In genomic region chr15:80099246-80099645, GRCh38 we compare ENCODE assay signal across 10 cellular contexts. TPM values are rescaled to one million over a fixed set of nuclear protein-coding genes. Genes with fewer than 3 reads are reported as not detected.
DNase-seq lines count a peak whose midpoint lies in the region; ATAC-seq and TF ChIP-seq lines count a peak whose summit lies in the region.
"Had no signal": no experiment of that assay in that cellular context is flagged by ENCODE, and none has a peak within 500 bp of the region (broad histone marks: within the 10 kb centered on the region; RNA-seq: fewer than 3 reads in every experiment).

No MANE protein-coding gene starts in this region.

- peaks cover 75% of the 10 kb centered on the region for H3K79me2 ChIP-seq in OCI-LY1 (ENCODE audit: insufficient read depth, low read length)

- intact Hi-C loops in thyroid gland (cut with DNase I) = no loop called here

- TF ChIP-seq POLR2A in thyroid gland (IDR thresholded peaks at IDR 0.05) = no peak

- no peaks in the 10 kb centered on the region for H4K20me1 ChIP-seq in OCI-LY1 (ENCODE audit: insufficient read depth, low read length)

- ATAC-seq in GM19351 (IDR thresholded peaks at IDR 0.05; ENCODE audit: unreplicated experiment) (peak; percentile 48), HG02852 (IDR thresholded peaks at IDR 0.05; ENCODE audit: unreplicated experiment) (peak; percentile 46)
- ATAC-seq: activated CD8-positive, alpha-beta memory T cell treated with anti-CD3 and anti-CD28 coated beads, Interleukin-2, amount 10 ng/mL, durations not matched to agents 7 days and 5 days; naive thymus-derived CD8-positive, alpha-beta T cell had no signal

- peak overlapping the region; percentile 49 for H3K4me2 ChIP-seq in OCI-LY1 (ENCODE audit: low read length)

- no peak overlapping the region; the same call in 1 of the 2 replicates for H3K9ac ChIP-seq in OCI-LY1 (ENCODE audit: low read length)

- H3K4me3 ChIP-seq in OCI-LY1 (ENCODE audit: low read depth, low read length, poor library complexity, severe bottlenecking) (peak overlapping the region; percentile 27), thyroid gland (replicated peaks in 1 of 3) (no peak overlapping the region)

- H3K9me3 ChIP-seq in OCI-LY1 (ENCODE audit: low read length) (no peaks in the 10 kb centered on the region), thyroid gland (no peaks in the 10 kb centered on the region)

- H3K36me3 ChIP-seq in OCI-LY1 (ENCODE audit: insufficient read depth, low read length) = peaks cover 13% of the 10 kb centered on the region; the same call in 1 of the 2 replicates
- H3K36me3 ChIP-seq in thyroid gland = no peaks in the 10 kb centered on the region

- H3K27me3 ChIP-seq in OCI-LY1 (ENCODE audit: insufficient read depth, low read length) (no peaks in the 10 kb centered on the region), thyroid gland (no peaks in the 10 kb centered on the region)

- no peak for TF ChIP-seq CTCF in OCI-LY1 (IDR thresholded peaks at IDR 0.05; ENCODE audit: low read length)
- no peak for TF ChIP-seq CTCF in thyroid gland (IDR thresholded peaks at IDR 0.05)

- no peak overlapping the region for H2AFZ ChIP-seq in OCI-LY1 (ENCODE audit: low read length)

- no peaks in the 10 kb centered on the region for H3K9me2 ChIP-seq in OCI-LY1 (ENCODE audit: low read depth, low read length)

- no peaks in the 10 kb centered on the region; the same call in 1 of the 2 replicates for H3F3A ChIP-seq in OCI-LY1 (ENCODE audit: insufficient read depth, low read length)

- DNase-seq in thyroid gland (no peak), NCI-H2227 treated with DMSO at 0.1 percent for 48 hours (lab: John Stamatoyannopoulos, UW) (no peak), C1 segment of cervical spinal cord (lab: John Stamatoyannopoulos, UW) (no peak), NAMALWA (ENCODE audit: low spot score) (no peak)
- DNase-seq: activated CD8-positive, alpha-beta memory T cell treated with anti-CD3 and anti-CD28 coated beads, Interleukin-2, amount 10 ng/mL, durations not matched to agents 7 days and 5 days; naive thymus-derived CD8-positive, alpha-beta T cell; SW 1271 had no signal

- 65 to 75% methylated on average over 4 of the region's 4 CpGs for WGBS in thyroid gland, 2 donors

- H3K27ac ChIP-seq in OCI-LY1 (ENCODE audit: low read depth, low read length, poor library complexity, severe bottlenecking) (peak overlapping the region; percentile 33), thyroid gland (peak overlapping the region in 2 of 3 donors; percentile 13 to 49)

- H3K4me1 ChIP-seq in OCI-LY1 (ENCODE audit: insufficient read depth, low read length, severe bottlenecking) (peaks cover 78% of the 10 kb centered on the region), thyroid gland (peaks cover 53 to 62% of the 10 kb centered on the region in 2 donors)

RNA-seq across cellular contexts. Expression of gene ZFAND6, which starts 39.8 kb away (rescaled TPM):
- 100 to 1,000 TPM; 215 to 324 (median 226) TPM for total RNA-seq in thyroid gland

RNA-seq across cellular contexts. Expression of gene FAH, which starts 53.6 kb away (rescaled TPM):
- total RNA-seq in thyroid gland = 10 to 100 TPM; 14.0 to 30.2 (median 21.2) TPM
